In genomic region chr2:100247256-100248043, GRCh38 we compare ENCODE assay signal across 11 cellular contexts.
DNase-seq lines count a peak whose midpoint lies in the region; ATAC-seq, FAIRE-seq and TF ChIP-seq lines count a peak whose summit lies in the region.
"Had no signal": no experiment of that assay in that cellular context is flagged by ENCODE, and none has a peak within 500 bp of the region (broad histone marks: within the 10 kb centered on the region; RNA-seq: fewer than 3 reads in every experiment).

No MANE protein-coding gene starts in this region.

- H2BK120ac ChIP-seq in H1 (replicated peaks; ENCODE audit: low read depth, low read length): no peak overlapping the region

- TF ChIP-seq RAD21 in H1 (IDR thresholded peaks at IDR 0.05 in 1 of 2, conservative IDR thresholded peaks at IDR 0.05 in 1 of 2; ENCODE audit: low read depth in 2 of 2, low read length in 2 of 2): no peak

- H2AFZ ChIP-seq in H1 (ENCODE audit: low read length): no peak overlapping the region

- no peak overlapping the region for H2BK15ac ChIP-seq in H1 (ENCODE audit: low read length)

- TF ChIP-seq EP300 in H1 (IDR thresholded peaks at IDR 0.05; ENCODE audit: borderline replicate concordance in 1 of 2, low read depth in 2 of 2, low read length in 2 of 2): no peak
- no peak for TF ChIP-seq EP300 in sigmoid colon (IDR thresholded peaks at IDR 0.05)

- H3K27me3 ChIP-seq in H1 (replicated peaks in 1 of 4; ENCODE audit: control insufficient read depth in 3 of 4, extremely low read depth in 1 of 4, insufficient read depth in 3 of 4, low read length in 3 of 4) (no peaks in the 10 kb centered on the region; a peak in 1 of 7 replicates), sigmoid colon (no peaks in the 10 kb centered on the region)

- no peak overlapping the region; a peak in 1 of 4 replicates for H3K4me2 ChIP-seq in H1 (ENCODE audit: insufficient read depth in 1 of 2, low read depth in 2 of 2, low read length in 2 of 2)

- no peak overlapping the region for H3K14ac ChIP-seq in H1 (ENCODE audit: insufficient read length)

- no peak overlapping the region for H2AK5ac ChIP-seq in H1 (ENCODE audit: low read depth, low read length)

- CTCF ChIA-PET in H1 (lab: Charles Lee; ENCODE audit: partially characterized antibody): interaction anchor here (0.7 to 11.8 kb wide), 21 partner anchors 11 to 689 kb away, joined by 3 to 178 read pairs (median 4); no protein-coding TSS in a partner anchor

- TF ChIP-seq POLR2A in H1 (IDR thresholded peaks at IDR 0.05; ENCODE audit: control extremely low read depth in 1 of 2, low read depth in 2 of 2, low read length in 2 of 2): no peak
- no peak for TF ChIP-seq POLR2A in sigmoid colon (IDR thresholded peaks at IDR 0.05)

- H3K79me2 ChIP-seq in H1 (ENCODE audit: control insufficient read depth in 1 of 2, insufficient read depth in 2 of 2, low read length in 2 of 2): no peaks in the 10 kb centered on the region

- DNase-seq in H1 (ENCODE audit: low read depth in 1 of 2, low spot score in 2 of 2) (no peak), sigmoid colon (no peak), D341Med (ENCODE audit: low spot score) (no peak), NCI-H1105 (lab: John Stamatoyannopoulos, UW) (no peak)
- DNase-seq in activated CD4-positive, alpha-beta T cell treated with anti-CD3 and anti-CD28 coated beads for 48 hours: no peak
- DNase-seq: activated CD4-positive, CD25-positive, alpha-beta regulatory T cell treated with anti-CD3 and anti-CD28 coated beads, Interleukin-2, amount 50 U/mL, for 72 hours; EL; stimulated activated CD4-positive, alpha-beta T cell treated with anti-CD3 and anti-CD28 coated beads, Interleukin-4, amount 100 ng/mL, for 24 hours had no signal

- no peak overlapping the region for H3K4ac ChIP-seq in H1 (replicated peaks; ENCODE audit: insufficient read length, low read depth, low read length)

- POLR2A ChIA-PET in H1 (lab: Charles Lee; ENCODE audit: partially characterized antibody): no interaction called here

- no peak overlapping the region for H2BK5ac ChIP-seq in H1 (ENCODE audit: low read depth, low read length)

- ATAC-seq in GM18868 (IDR thresholded peaks at IDR 0.05; ENCODE audit: unreplicated experiment) (peak; percentile 82), GM21576 (IDR thresholded peaks at IDR 0.05; ENCODE audit: unreplicated experiment) (peak; percentile 82), HG03354 (IDR thresholded peaks at IDR 0.05; ENCODE audit: poor library complexity, severe bottlenecking, unreplicated experiment) (peak; percentile 84)

- H4K91ac ChIP-seq in H1 (replicated peaks; ENCODE audit: insufficient read length, low read length): no peak overlapping the region

- no peak overlapping the region for H3K23ac ChIP-seq in H1 (ENCODE audit: insufficient read length)

- no peak overlapping the region for H3K4me3 ChIP-seq in H1 (ENCODE audit: extremely low read depth in 1 of 4, insufficient read depth in 2 of 4, low read depth in 3 of 4, low read length in 4 of 4)
- no peak overlapping the region for H3K4me3 ChIP-seq in sigmoid colon

- no peaks in the 10 kb centered on the region for H3K9me3 ChIP-seq in H1 (ENCODE audit: insufficient read depth in 2 of 2, low read depth in 1 of 2, low read length in 1 of 2)
- H3K9me3 ChIP-seq in sigmoid colon: no peaks in the 10 kb centered on the region

- no peaks in the 10 kb centered on the region for H3K79me1 ChIP-seq in H1 (ENCODE audit: low read depth, low read length)

- no peak overlapping the region for H3K56ac ChIP-seq in H1 (replicated peaks; ENCODE audit: insufficient read length, low read depth, low read length)

- no peak overlapping the region for H4K5ac ChIP-seq in H1 (ENCODE audit: insufficient read length, low read depth, low read length)

- H4K20me1 ChIP-seq in H1 (replicated peaks in 1 of 2; ENCODE audit: control insufficient read depth in 1 of 2, insufficient read depth in 2 of 2, low read length in 2 of 2): peaks cover 0 to 3% of the 10 kb centered on the region in 2 experiments

- peaks cover 3% of the 10 kb centered on the region; the same call in 1 of the 2 replicates for H3K23me2 ChIP-seq in H1 (ENCODE audit: low read depth, low read length)

- WGBS in H1 (ENCODE audit: extremely low coverage in 1 of 2, insufficient coverage in 1 of 2, insufficient read length in 1 of 2, insufficient replicate concordance in 2 of 2, low coverage in 1 of 2, low lambda C conversion rate in 2 of 2, missing lambda C conversion rate in 1 of 2), 2 experiments: 79% methylated on average over 14 of the region's 14 CpGs; no CpG with 5 or more reads in 1 of the 2 experiments
- WGBS in sigmoid colon, 2 donors: 61 to 74% methylated on average over 14 of the region's 14 CpGs

- peak overlapping the region; percentile 61; the same call in 1 of the 2 replicates for H2BK20ac ChIP-seq in H1 (ENCODE audit: low read length)

- peaks cover 0 to under 1% (median 0%) of the 10 kb centered on the region in 4 experiments; a peak in 1 of 7 replicates for H3K4me1 ChIP-seq in H1 (replicated peaks in 1 of 4; ENCODE audit: control insufficient read depth in 3 of 4, insufficient read depth in 4 of 4, low read length in 3 of 4)
- peaks cover 0 to 8% (median 6%) of the 10 kb centered on the region in 4 donors for H3K4me1 ChIP-seq in sigmoid colon

- H3K36me3 ChIP-seq in H1 (ENCODE audit: control insufficient read depth in 2 of 4, insufficient read depth in 4 of 4, low read length in 3 of 4) (no peaks in the 10 kb centered on the region), sigmoid colon (no peaks in the 10 kb centered on the region)

- TF ChIP-seq CTCF in H1 (IDR thresholded peaks at IDR 0.05; ENCODE audit: control extremely low read depth in 1 of 3, insufficient read depth in 1 of 3, low read depth in 1 of 3, low read length in 3 of 3) (no peak), sigmoid colon (IDR thresholded peaks at IDR 0.05) (no peak)

- intact Hi-C loops in sigmoid colon (cut with DNase I): loop anchor here (10.0 kb wide), 1 partner anchor 423 kb away; no protein-coding TSS in a partner anchor

- no peak overlapping the region for H3K27ac ChIP-seq in H1 (ENCODE audit: low read depth, low read length)
- no peak overlapping the region for H3K27ac ChIP-seq in sigmoid colon

- H3K18ac ChIP-seq in H1 (ENCODE audit: extremely low read depth, low read length): no peak overlapping the region

- H2BK12ac ChIP-seq in H1 (ENCODE audit: low read depth, low read length): no peak overlapping the region; the same call in 1 of the 2 replicates

- H3K9ac ChIP-seq in H1 (replicated peaks in 1 of 4; ENCODE audit: extremely low read depth in 1 of 4, low read depth in 3 of 4, low read length in 3 of 4): no peak overlapping the region

- no peak for FAIRE-seq in H1 (lab: Jason Lieb, UNC)

- no peak overlapping the region for H4K8ac ChIP-seq in H1 (ENCODE audit: extremely low read depth, insufficient read depth, low read length)

TF ChIP-seq in H1, 55 proteins besides CTCF, POLR2A, EP300 and RAD21:
- 0 out of 2 replicates have a peak, but pooled peaks have one; percentile 64 for TF ChIP-seq TCF12 (IDR thresholded peaks at IDR 0.05; ENCODE audit: low read depth, low read length)
- no peak for TF ChIP-seq SP4 (IDR thresholded peaks at IDR 0.05; ENCODE audit: low read length)
